Comparison of ENCODE assay signal across 1 cellular context in genomic region chr10:124019886-124020797, GRCh38.
TF ChIP-seq lines count a peak whose summit lies in the region.

No MANE protein-coding gene starts in this region.

TF ChIP-seq in HepG2, 621 proteins besides CTCF, POLR2A, EP300 and RAD21 (continued from another document):
- TF ChIP-seq ZBED4 (CRISPR knock-in tag; IDR thresholded peaks at IDR 0.05; ENCODE audit: borderline replicate concordance): no peak
- no peak for TF ChIP-seq ZBTB37 (CRISPR knock-in tag; IDR thresholded peaks at IDR 0.05)
- TF ChIP-seq PAWR (CRISPR knock-in tag; IDR thresholded peaks at IDR 0.05; ENCODE audit: borderline replicate concordance): no peak
- no peak for TF ChIP-seq ATF7 (IDR thresholded peaks at IDR 0.05)
- TF ChIP-seq ATF7 (CRISPR knock-in tag; IDR thresholded peaks at IDR 0.05): no peak
- no peak for TF ChIP-seq PRPF4 (IDR thresholded peaks at IDR 0.05; ENCODE audit: low read depth, low read length, poor library complexity, severe bottlenecking)
- no peak for TF ChIP-seq ZNF484 (CRISPR knock-in tag; IDR thresholded peaks at IDR 0.05; ENCODE audit: borderline replicate concordance, low read depth)
- TF ChIP-seq POLR2AphosphoS5 (IDR thresholded peaks at IDR 0.05; ENCODE audit: low read depth, low read length): no peak
- TF ChIP-seq SNAPC4 (CRISPR knock-in tag; IDR thresholded peaks at IDR 0.05): no peak
- no peak for TF ChIP-seq FOXP4 (CRISPR knock-in tag; IDR thresholded peaks at IDR 0.05)
- TF ChIP-seq SNAPC2 (CRISPR knock-in tag; IDR thresholded peaks at IDR 0.05): no peak
- no peak for TF ChIP-seq MTF2 (CRISPR knock-in tag; IDR thresholded peaks at IDR 0.05; ENCODE audit: borderline replicate concordance)
- TF ChIP-seq ZNF597 (CRISPR knock-in tag; IDR thresholded peaks at IDR 0.05): no peak
- TF ChIP-seq EED (CRISPR knock-in tag; IDR thresholded peaks at IDR 0.05): no peak
- TF ChIP-seq HDAC6 (IDR thresholded peaks at IDR 0.05; ENCODE audit: low read depth, low read length): no peak
- TF ChIP-seq ZNF550 (CRISPR knock-in tag; IDR thresholded peaks at IDR 0.05; ENCODE audit: borderline replicate concordance): no peak
- TF ChIP-seq ZNF451 (CRISPR knock-in tag; IDR thresholded peaks at IDR 0.05): no peak
